In the genomic region with DNA sequence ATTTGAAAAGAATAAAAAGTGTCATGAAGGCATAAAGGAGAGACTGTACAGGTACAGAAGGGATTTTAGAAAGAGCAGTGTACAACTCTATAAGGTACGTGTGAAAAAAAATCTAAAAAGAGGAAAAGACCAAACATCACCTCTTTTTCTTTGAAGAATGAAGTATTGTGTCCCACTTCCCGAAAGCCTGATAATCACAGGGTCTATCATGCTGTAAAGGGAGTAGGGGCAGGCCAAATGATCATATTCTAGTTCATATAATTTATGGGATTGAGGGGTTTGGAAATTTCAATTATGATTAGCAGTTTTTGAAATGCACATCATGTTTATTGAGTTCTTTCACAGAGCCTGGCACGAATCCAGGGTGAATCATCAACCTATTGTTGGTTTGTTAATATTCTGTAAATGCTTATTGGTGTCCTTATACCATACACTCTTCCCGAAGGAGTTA, we compare ENCODE assay signal across 8 cellular contexts. TPM values are rescaled to one million over a fixed set of nuclear protein-coding genes. Genes with fewer than 3 reads are reported as not detected.
A peak's percentile ranks its signal among the peaks of the same experiment; 100 is the strongest.
DNase-seq lines count a peak whose midpoint lies in the region; ATAC-seq and TF ChIP-seq lines count a peak whose summit lies in the region.

No MANE protein-coding gene starts in this region.

- H3K36me3 ChIP-seq in heart left ventricle = no peaks in the 10 kb centered on the region
- no peaks in the 10 kb centered on the region for H3K36me3 ChIP-seq in left lung
- H3K36me3 ChIP-seq in subcutaneous abdominal adipose tissue (ENCODE audit: control insufficient read depth in 5 of 5, insufficient read depth in 5 of 5, low read length in 5 of 5) = no peaks in the 10 kb centered on the region

- H3K27ac ChIP-seq in heart left ventricle (peak overlapping the region; percentile 85 to 96 (median 94)), left lung (peak overlapping the region; percentile 93 to 96), subcutaneous abdominal adipose tissue (ENCODE audit: low read depth, low read length) (peak overlapping the region; percentile 92)

- H3K4me1 ChIP-seq in heart left ventricle (peaks cover 0 to 59% (median 37%) of the 10 kb centered on the region in 12 donors), left lung (peaks cover 35 to 58% of the 10 kb centered on the region in 2 donors), subcutaneous abdominal adipose tissue (ENCODE audit: control insufficient read depth in 5 of 5, insufficient read depth in 5 of 5, low read length in 5 of 5) (peaks cover 0 to 57% (median 42%) of the 10 kb centered on the region in 5 donors)

- H3K9ac ChIP-seq in subcutaneous abdominal adipose tissue (ENCODE audit: low read length in 5 of 5) = peak overlapping the region; percentile 76 to 94 (median 85)

- DNase-seq in heart left ventricle (peak in 4 of 5 donors; percentile 33 to 66 (median 40)), Right ventricle myocardium inferior (ENCODE audit: missing footprints) (no peak), NCI-H69 (lab: John Stamatoyannopoulos, UW) (peak; percentile 69), brain pericyte (ENCODE audit: low read depth, low spot score) (peak; percentile 31), left lung (no peak)

- 10 to 19% (median 12%) methylated on average over 4 of the region's 4 CpGs for WGBS in heart left ventricle, 4 donors

- peak overlapping the region; percentile 49 to 90 (median 78) for H3K4me3 ChIP-seq in heart left ventricle
- peak overlapping the region; percentile 66 to 75 for H3K4me3 ChIP-seq in left lung
- H3K4me3 ChIP-seq in subcutaneous abdominal adipose tissue (ENCODE audit: low read depth in 1 of 5, low read length in 5 of 5) = peak overlapping the region; percentile 63 to 88 (median 74)

- no peak for TF ChIP-seq POLR2A in heart left ventricle (IDR thresholded peaks at IDR 0.05)

- H3K27me3 ChIP-seq in heart left ventricle (no peaks in the 10 kb centered on the region), left lung (no peaks in the 10 kb centered on the region), subcutaneous abdominal adipose tissue (ENCODE audit: control insufficient read depth in 5 of 5, insufficient read depth in 4 of 5, low read length in 5 of 5) (no peaks in the 10 kb centered on the region)

- no peaks in the 10 kb centered on the region for H3K9me3 ChIP-seq in heart left ventricle
- no peaks in the 10 kb centered on the region for H3K9me3 ChIP-seq in left lung
- no peaks in the 10 kb centered on the region for H3K9me3 ChIP-seq in subcutaneous abdominal adipose tissue (ENCODE audit: control insufficient read depth in 5 of 5, low read length in 5 of 5)

- TF ChIP-seq CTCF in heart left ventricle (IDR thresholded peaks at IDR 0.05) = no peak
- TF ChIP-seq CTCF in left lung (IDR thresholded peaks at IDR 0.05) = no peak

- no peak for ATAC-seq in heart left ventricle
- ATAC-seq in Right ventricle myocardium inferior = no peak
- no peak for ATAC-seq in left lung
- ATAC-seq in GM21381 (IDR thresholded peaks at IDR 0.05; ENCODE audit: unreplicated experiment) = no peak
- no peak for ATAC-seq in GM21526 (IDR thresholded peaks at IDR 0.05; ENCODE audit: low FRiP score, unreplicated experiment)

- intact Hi-C loops in heart left ventricle (cut with DNase I) = loop anchor here in 3 of 10 donors (2.0 to 5.0 kb wide), 2 partner anchors 30 to 39 kb away; no protein-coding TSS in a partner anchor
- intact Hi-C loops in Right ventricle myocardium inferior (cut with DNase I) = no loop called here
- intact Hi-C loops in left lung (cut with DNase I) = no loop called here

RNA-seq across cellular contexts. Expression of a gene that starts 0.9 kb away (rescaled TPM):
- total RNA-seq in heart left ventricle (100 to 1,000 TPM in 8 of 9 donors, 10 to 100 TPM in 1; 65.9 to 236 (median 135) TPM), Right ventricle myocardium inferior (133 TPM), left lung (10 to 100 TPM; 73.3 to 76.8 TPM)
- 100 to 1,000 TPM in 1 of 2 donors, 10 to 100 TPM in 1; 53.5 to 120 TPM for polyA plus RNA-seq in heart left ventricle

Comparison
In these comparisons a context has a peak if more than half of its experiments do, and no peak if none do; other contexts are left out.
1. DNase-seq: peak in heart left ventricle (4 of 5), NCI-H69 (single experiment) and brain pericyte (single experiment); none in Right ventricle myocardium inferior (single experiment) and left lung (0 of 2).
2. Peak in every context shown above with its lines, with median percentiles within 50 percentile points of each other: H3K27ac ChIP-seq and H3K4me3 ChIP-seq.